Comparison of ENCODE assay signal across 7 cellular contexts in genomic region chr2:65350714-65351113, GRCh38.
DNase-seq lines count a peak whose midpoint lies in the region; ATAC-seq and TF ChIP-seq lines count a peak whose summit lies in the region.

No MANE protein-coding gene starts in this region.

- DNase-seq in progenitor cell of endocrine pancreas (ENCODE audit: low spot score, unreplicated experiment): no peak
- no peak for DNase-seq in Peyer's patch
- no peak for DNase-seq in GF-D8 (lab: John Stamatoyannopoulos, UW)
- DNase-seq in NCI-H2107 (lab: John Stamatoyannopoulos, UW): no peak

- H3K36me3 ChIP-seq in Peyer's patch: no peaks in the 10 kb centered on the region

- H3K4me3 ChIP-seq in Peyer's patch: no peak overlapping the region

- H3K27ac Mint-ChIP-seq in brain (peak overlapping the region in 3 of 5 experiments; percentile 68 to 72 (median 70)), progenitor cell of endocrine pancreas (peak overlapping the region; percentile 11)

- peaks cover 0 to 20% (median 0%) of the 10 kb centered on the region in 4 donors for H3K4me1 ChIP-seq in Peyer's patch

- H3K4me3 Mint-ChIP-seq in brain: peak overlapping the region in 1 of 5 experiments; percentile 17
- no peak overlapping the region for H3K4me3 Mint-ChIP-seq in progenitor cell of endocrine pancreas (ENCODE audit: low read depth)

- H3K4me1 Mint-ChIP-seq in brain (peaks cover 61% of the 10 kb centered on the region), progenitor cell of endocrine pancreas (ENCODE audit: low read depth) (peaks cover 18% of the 10 kb centered on the region)

- H3K36me3 Mint-ChIP-seq in brain (no peaks in the 10 kb centered on the region), progenitor cell of endocrine pancreas (ENCODE audit: insufficient read depth) (peaks cover under 1% of the 10 kb centered on the region)

- ATAC-seq in GM18519 (IDR thresholded peaks at IDR 0.05; ENCODE audit: low FRiP score, unreplicated experiment): peak; percentile 70
- ATAC-seq in HG03280 (IDR thresholded peaks at IDR 0.05; ENCODE audit: unreplicated experiment): peak; percentile 81

- H3K27ac ChIP-seq in Peyer's patch: peak overlapping the region in 2 of 4 donors; percentile 36 to 54

- TF ChIP-seq CTCF in brain (conservative IDR thresholded peaks at IDR 0.05) (peak in 1 of 2 experiments; percentile 44), progenitor cell of endocrine pancreas (IDR thresholded peaks at IDR 0.05; ENCODE audit: unreplicated experiment) (peak; percentile 46), Peyer's patch (IDR thresholded peaks at IDR 0.05) (peak in 2 of 6 experiments; percentile 43 to 48)

- H3K27me3 Mint-ChIP-seq in brain (no peaks in the 10 kb centered on the region), progenitor cell of endocrine pancreas (no peaks in the 10 kb centered on the region)

- TF ChIP-seq POLR2A in Peyer's patch (IDR thresholded peaks at IDR 0.05): no peak

- H3K9me3 Mint-ChIP-seq in brain: no peaks in the 10 kb centered on the region
- H3K9me3 Mint-ChIP-seq in progenitor cell of endocrine pancreas (ENCODE audit: low read depth): no peaks in the 10 kb centered on the region

- H3K9me3 ChIP-seq in Peyer's patch: no peaks in the 10 kb centered on the region

- H3K27me3 ChIP-seq in Peyer's patch: no peaks in the 10 kb centered on the region
